1 cellular context compared by ENCODE assay signal in the genomic region with DNA sequence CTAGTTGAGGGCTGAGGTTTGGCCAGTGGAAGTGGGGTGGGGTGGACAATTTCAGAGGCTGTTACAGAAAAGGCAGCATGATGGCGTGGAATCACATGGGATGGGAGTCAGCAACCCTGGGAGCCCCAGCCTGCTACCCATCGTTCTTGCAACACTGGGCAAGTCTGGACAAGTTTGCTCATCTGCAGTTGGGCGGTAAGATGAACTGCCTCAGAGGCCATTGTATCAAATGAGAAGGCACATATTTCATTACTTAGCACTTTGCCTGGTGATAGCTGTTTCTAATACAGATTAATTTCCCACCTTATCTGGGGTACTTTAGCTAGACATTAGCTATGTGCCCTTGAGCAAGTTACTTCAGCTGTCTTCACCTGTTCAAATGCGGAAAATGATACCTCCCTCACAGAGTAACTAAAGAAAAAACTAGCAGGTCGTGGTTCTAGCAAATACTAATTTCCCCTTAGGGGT.
TF ChIP-seq lines count a peak whose summit lies in the region.

No MANE protein-coding gene starts in this region.

TF ChIP-seq in IMR-90, 13 proteins besides CTCF, POLR2A, EP300 and RAD21:
- TF ChIP-seq, protein P1, sequence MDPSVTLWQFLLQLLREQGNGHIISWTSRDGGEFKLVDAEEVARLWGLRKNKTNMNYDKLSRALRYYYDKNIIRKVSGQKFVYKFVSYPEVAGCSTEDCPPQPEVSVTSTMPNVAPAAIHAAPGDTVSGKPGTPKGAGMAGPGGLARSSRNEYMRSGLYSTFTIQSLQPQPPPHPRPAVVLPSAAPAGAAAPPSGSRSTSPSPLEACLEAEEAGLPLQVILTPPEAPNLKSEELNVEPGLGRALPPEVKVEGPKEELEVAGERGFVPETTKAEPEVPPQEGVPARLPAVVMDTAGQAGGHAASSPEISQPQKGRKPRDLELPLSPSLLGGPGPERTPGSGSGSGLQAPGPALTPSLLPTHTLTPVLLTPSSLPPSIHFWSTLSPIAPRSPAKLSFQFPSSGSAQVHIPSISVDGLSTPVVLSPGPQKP (IDR thresholded peaks at IDR 0.05; ENCODE audit: borderline replicate concordance, low read depth, low read length) = no peak
- TF ChIP-seq CEBPB (IDR thresholded peaks at IDR 0.05; ENCODE audit: low read depth, low read length) (no peak), BHLHE40 (IDR thresholded peaks at IDR 0.05; ENCODE audit: low read depth, low read length) (no peak), SMC3 (IDR thresholded peaks at IDR 0.05; ENCODE audit: low read depth, low read length) (no peak), RFX5 (IDR thresholded peaks at IDR 0.05; ENCODE audit: low read depth, low read length) (no peak), NFE2L2 (IDR thresholded peaks at IDR 0.05; ENCODE audit: low read depth, low read length) (no peak), MXI1 (IDR thresholded peaks at IDR 0.05; ENCODE audit: borderline replicate concordance, low read depth, low read length) (no peak), MAFK (IDR thresholded peaks at IDR 0.05; ENCODE audit: low read depth, low read length) (no peak), MAZ (IDR thresholded peaks at IDR 0.05; ENCODE audit: borderline replicate concordance, low read depth, low read length) (no peak), RCOR1 (IDR thresholded peaks at IDR 0.05; ENCODE audit: insufficient replicate concordance, low read length) (no peak), CHD1 (IDR thresholded peaks at IDR 0.05; ENCODE audit: low read depth, low read length) (no peak), FOS (IDR thresholded peaks at IDR 0.05; ENCODE audit: low read depth, low read length) (no peak)
- TF ChIP-seq, protein P2, sequence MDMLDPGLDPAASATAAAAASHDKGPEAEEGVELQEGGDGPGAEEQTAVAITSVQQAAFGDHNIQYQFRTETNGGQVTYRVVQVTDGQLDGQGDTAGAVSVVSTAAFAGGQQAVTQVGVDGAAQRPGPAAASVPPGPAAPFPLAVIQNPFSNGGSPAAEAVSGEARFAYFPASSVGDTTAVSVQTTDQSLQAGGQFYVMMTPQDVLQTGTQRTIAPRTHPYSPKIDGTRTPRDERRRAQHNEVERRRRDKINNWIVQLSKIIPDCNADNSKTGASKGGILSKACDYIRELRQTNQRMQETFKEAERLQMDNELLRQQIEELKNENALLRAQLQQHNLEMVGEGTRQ (IDR thresholded peaks at IDR 0.05; ENCODE audit: low read depth, low read length) = no peak
TF ChIP-seq in IMR-90: peak in this region for 0.
